Comparison of ENCODE assay signal across 27 cellular contexts in genomic region chr5:30890377-30890776, GRCh38.
"Had no signal": no experiment of that assay in that cellular context is flagged by ENCODE, and none has a peak within 500 bp of the region (broad histone marks: within the 10 kb centered on the region; RNA-seq: fewer than 3 reads in every experiment).

No MANE protein-coding gene starts in this region.

- H3K4me1 ChIP-seq: neural progenitor cell, parathyroid adenoma, psoas muscle, right lobe of liver, sigmoid colon, stomach, thyroid gland, tibial nerve, upper lobe of left lung, vagina had no signal

- H3K4me2 ChIP-seq: neural progenitor cell had no signal

- H3K9ac ChIP-seq: neural progenitor cell, parathyroid adenoma had no signal

- H3K27me3 Mint-ChIP-seq: progenitor cell of endocrine pancreas; stimulated activated naive B cell treated with anti-CD40 and anti-IgM and Interleukin-4, amounts not matched to agents 10 μg/mL and 1 μg/mL and 100 μg/mL, for 72 hours; stimulated activated naive CD8-positive, alpha-beta T cell treated with anti-CD3 and anti-CD28 coated beads, Interleukin-15, Interleukin-2, amounts not matched to agents 100 ng/mL and 50 ng/mL, for 24 hours had no signal

- H3K27ac Mint-ChIP-seq: nephron; neural progenitor cell; progenitor cell of endocrine pancreas; stimulated activated effector memory CD8-positive, alpha-beta T cell treated with anti-CD3 and anti-CD28 coated beads, Interleukin-12 subunit alpha, Interleukin-12 subunit beta, amount 100 ng/mL, for 72 hours; stimulated activated naive B cell treated with anti-CD40 and anti-IgM and Interleukin-4, amounts not matched to agents 10 μg/mL and 1 μg/mL and 100 μg/mL, for 72 hours; stimulated activated naive CD8-positive, alpha-beta T cell treated with anti-CD3 and anti-CD28 coated beads, Interleukin-15, Interleukin-2, amounts not matched to agents 100 ng/mL and 50 ng/mL, for 24 hours had no signal

- H3K4me1 Mint-ChIP-seq: nephron; stimulated activated effector memory CD8-positive, alpha-beta T cell treated with anti-CD3 and anti-CD28 coated beads, Interleukin-12 subunit alpha, Interleukin-12 subunit beta, amount 100 ng/mL, for 72 hours; stimulated activated naive B cell treated with anti-CD40 and anti-IgM and Interleukin-4, amounts not matched to agents 10 μg/mL and 1 μg/mL and 100 μg/mL, for 72 hours had no signal

- H3K9me3 Mint-ChIP-seq: nephron had no signal

- DNase-seq: occipital lobe; ovary; posterior cingulate gyrus; psoas muscle; right cardiac atrium; right lobe of liver; sigmoid colon; small intestine; stimulated activated CD4-positive, alpha-beta T cell treated with anti-CD3 and anti-CD28 coated beads, Interleukin-15, amount 100 ng/mL, for 24 hours; stimulated activated CD4-positive, alpha-beta T cell treated with anti-CD3 and anti-CD28 coated beads, Interleukin-2, amount 100 ng/mL, for 24 hours; stimulated activated CD4-positive, alpha-beta T cell treated with anti-CD3 and anti-CD28 coated beads, Interleukin-2, amount 100 ng/mL, for 48 hours; stimulated activated CD4-positive, alpha-beta T cell treated with anti-CD3 and anti-CD28 coated beads, Interleukin-4, amount 100 ng/mL, for 24 hours; stimulated activated naive B cell treated with anti-CD40 and anti-IgM and Interleukin-4, amounts not matched to agents 10 μg/mL and 1 μg/mL and 100 μg/mL, for 72 hours; stimulated activated naive CD4-positive, alpha-beta T cell treated with Interleukin-2 at 50 U/mL for 16 hours; stomach; thyroid gland; trophoblast cell; upper lobe of left lung had no signal

- H3K36me3 ChIP-seq: neural progenitor cell, ovary, right lobe of liver, sigmoid colon, stomach, thoracic aorta, thyroid gland, tibial nerve, upper lobe of left lung, vagina had no signal

- H3K4me3 Mint-ChIP-seq: nephron; neural progenitor cell; stimulated activated effector memory CD8-positive, alpha-beta T cell treated with anti-CD3 and anti-CD28 coated beads, Interleukin-12 subunit alpha, Interleukin-12 subunit beta, amount 100 ng/mL, for 72 hours; stimulated activated naive B cell treated with anti-CD40 and anti-IgM and Interleukin-4, amounts not matched to agents 10 μg/mL and 1 μg/mL and 100 μg/mL, for 72 hours; stimulated activated naive CD8-positive, alpha-beta T cell treated with anti-CD3 and anti-CD28 coated beads, Interleukin-15, Interleukin-2, amounts not matched to agents 100 ng/mL and 50 ng/mL, for 24 hours had no signal

- H2AFZ ChIP-seq: neural progenitor cell, parathyroid adenoma had no signal

- H3K27ac ChIP-seq: neural progenitor cell, ovary, parathyroid adenoma, psoas muscle, right lobe of liver, sigmoid colon, stomach, thoracic aorta, thyroid gland, tibial nerve, upper lobe of left lung, vagina had no signal

- H3K4me3 ChIP-seq: neural progenitor cell, ovary, psoas muscle, right lobe of liver, sigmoid colon, stomach, thoracic aorta, thyroid gland, tibial nerve, upper lobe of left lung, vagina had no signal

- H3K79me2 ChIP-seq: parathyroid adenoma had no signal

- H3K9me3 ChIP-seq: ovary, psoas muscle, right lobe of liver, sigmoid colon, stomach, thoracic aorta, thyroid gland, tibial nerve, upper lobe of left lung, vagina had no signal

- H3K36me3 Mint-ChIP-seq: neural progenitor cell; stimulated activated effector memory CD8-positive, alpha-beta T cell treated with anti-CD3 and anti-CD28 coated beads, Interleukin-12 subunit alpha, Interleukin-12 subunit beta, amount 100 ng/mL, for 72 hours; stimulated activated naive B cell treated with anti-CD40 and anti-IgM and Interleukin-4, amounts not matched to agents 10 μg/mL and 1 μg/mL and 100 μg/mL, for 72 hours had no signal

- ATAC-seq: psoas muscle; right cardiac atrium; right lobe of liver; stimulated activated effector memory CD8-positive, alpha-beta T cell treated with anti-CD3 and anti-CD28 coated beads, Interleukin-12 subunit alpha, Interleukin-12 subunit beta, amount 100 ng/mL, for 72 hours; stimulated activated naive B cell treated with anti-CD40 and anti-IgM and Interleukin-4, amounts not matched to agents 10 μg/mL and 1 μg/mL and 100 μg/mL, for 72 hours had no signal

- H3K27me3 ChIP-seq: neural progenitor cell, ovary, right lobe of liver, sigmoid colon, stomach, thyroid gland, tibial nerve, upper lobe of left lung, vagina had no signal
